In genomic region chr4:8841678-8842268, GRCh38 we compare ENCODE assay signal across 31 cellular contexts. TPM values are rescaled to one million over a fixed set of nuclear protein-coding genes. Genes with fewer than 3 reads are reported as not detected.
"Had no signal": no experiment of that assay in that cellular context is flagged by ENCODE, and none has a peak within 500 bp of the region (broad histone marks: within the 10 kb centered on the region; RNA-seq: fewer than 3 reads in every experiment).

No MANE protein-coding gene starts in this region.

- H3K4me3 ChIP-seq: ascending aorta, cardiac muscle cell, Peyer's patch, SJSA1 had no signal

- ATAC-seq: activated CD4-positive, CD25-positive, alpha-beta regulatory T cell treated with anti-CD3 and anti-CD28 coated beads, Interleukin-2, amount 50 U/mL, for 24 hours; activated CD8-positive, alpha-beta memory T cell treated with anti-CD3 and anti-CD28 coated beads, Interleukin-2, amount 10 ng/mL, durations not matched to agents 7 days and 5 days; activated CD8-positive, alpha-beta T cell treated with anti-CD3 and anti-CD28 coated beads, Interleukin-2, amount 10 ng/mL, durations not matched to agents 7 days and 5 days; activated naive CD4-positive, alpha-beta T cell treated with anti-CD3 and anti-CD28 coated beads, Interleukin-2, amount 50 U/mL, for 72 hours; activated naive CD8-positive, alpha-beta T cell treated with anti-CD3 and anti-CD28 coated beads, Interleukin-2, amount 50 U/mL, for 24 hours; activated T-cell treated with anti-CD3 and anti-CD28 coated beads, Interleukin-2, amount 50 U/mL, for 4 hours; SK-N-SH treated with all-trans-retinoic acid at 6 μM for 48 hours had no signal

- H3K9me3 ChIP-seq: ascending aorta, Peyer's patch, SJSA1 had no signal

- H3K36me3 Mint-ChIP-seq: activated CD8-positive, alpha-beta memory T cell treated with anti-CD3 and anti-CD28 coated beads, Interleukin-2, amount 10 ng/mL, durations not matched to agents 7 days and 5 days; activated naive CD4-positive, alpha-beta T cell treated with anti-CD3 and anti-CD28 coated beads, Interleukin-2, amount 50 U/mL, for 72 hours; brain had no signal

- H3K27me3 Mint-ChIP-seq: activated CD8-positive, alpha-beta memory T cell treated with anti-CD3 and anti-CD28 coated beads, Interleukin-2, amount 10 ng/mL, durations not matched to agents 7 days and 5 days had no signal

- H3K4me1 ChIP-seq: ascending aorta, Peyer's patch had no signal

- DNase-seq: activated CD4-positive, alpha-beta T cell treated with anti-CD3 and anti-CD28 coated beads for 4 hours; activated CD8-positive, alpha-beta memory T cell treated with anti-CD3 and anti-CD28 coated beads, Interleukin-2, amount 10 ng/mL, durations not matched to agents 7 days and 5 days; activated CD8-positive, alpha-beta T cell treated with anti-CD3 and anti-CD28 coated beads, Interleukin-2, amount 10 ng/mL, durations not matched to agents 7 days and 5 days; activated naive CD4-positive, alpha-beta T cell treated with Interleukin-2 at 50 U/mL for 16 hours; activated naive CD8-positive, alpha-beta T cell treated with anti-CD3 and anti-CD28 coated beads, Interleukin-2, amount 50 U/mL, for 24 hours; activated T-cell treated with anti-CD3 and anti-CD28 coated beads, Interleukin-2, amount 50 U/mL, for 4 hours; amniotic stem cell; Kasumi-1; KBM-7; NCI-H1105 treated with DMSO at 0.1 percent for 48 hours; NCI-H1436 treated with DMSO at 0.1 percent for 48 hours; NCI-H187; NCI-H2081 treated with DMSO at 0.1 percent for 48 hours; NCI-H2171; NCI-H2227 treated with DMSO at 0.1 percent for 48 hours; NCI-H526; NCI-H774; SHP77; SW 1271 had no signal

- H3K36me3 ChIP-seq: ascending aorta, cardiac muscle cell, Peyer's patch, SJSA1 had no signal

- H3K27ac ChIP-seq: ascending aorta, cardiac muscle cell, Peyer's patch, RWPE1, SJSA1 had no signal

- H3K27me3 ChIP-seq: ascending aorta, Peyer's patch, SJSA1 had no signal

- H3K4me1 Mint-ChIP-seq: activated CD8-positive, alpha-beta memory T cell treated with anti-CD3 and anti-CD28 coated beads, Interleukin-2, amount 10 ng/mL, durations not matched to agents 7 days and 5 days; activated naive CD8-positive, alpha-beta T cell treated with anti-CD3 and anti-CD28 coated beads, Interleukin-2, amount 50 U/mL, for 24 hours had no signal

- H3K9me3 Mint-ChIP-seq: activated T-cell treated with anti-CD3 and anti-CD28 coated beads, Interleukin-2, amount 50 U/mL, for 4 hours; T-helper 2 cell treated with Interferon-gamma antibody and Interleukin-4, amounts not matched to agents 5 μg/mL and 100 μg/mL, for 36 hours had no signal

- H3K4me3 Mint-ChIP-seq: activated CD8-positive, alpha-beta memory T cell treated with anti-CD3 and anti-CD28 coated beads, Interleukin-2, amount 10 ng/mL, durations not matched to agents 7 days and 5 days; activated CD8-positive, alpha-beta T cell treated with anti-CD3 and anti-CD28 coated beads, Interleukin-2, amount 10 ng/mL, durations not matched to agents 7 days and 5 days; activated naive CD8-positive, alpha-beta T cell treated with anti-CD3 and anti-CD28 coated beads, Interleukin-2, amount 50 U/mL, for 24 hours; activated T-cell treated with anti-CD3 and anti-CD28 coated beads, Interleukin-2, amount 50 U/mL, for 4 hours; brain; T-helper 2 cell treated with Interferon-gamma antibody and Interleukin-4, amounts not matched to agents 5 μg/mL and 100 μg/mL, for 36 hours had no signal

- H3K27ac Mint-ChIP-seq: activated CD8-positive, alpha-beta memory T cell treated with anti-CD3 and anti-CD28 coated beads, Interleukin-2, amount 10 ng/mL, durations not matched to agents 7 days and 5 days; activated CD8-positive, alpha-beta T cell treated with anti-CD3 and anti-CD28 coated beads, Interleukin-2, amount 10 ng/mL, durations not matched to agents 7 days and 5 days; activated naive CD4-positive, alpha-beta T cell treated with anti-CD3 and anti-CD28 coated beads, Interleukin-2, amount 50 U/mL, for 72 hours; activated naive CD8-positive, alpha-beta T cell treated with anti-CD3 and anti-CD28 coated beads, Interleukin-2, amount 50 U/mL, for 24 hours; brain; T-helper 2 cell treated with Interferon-gamma antibody and Interleukin-4, amounts not matched to agents 5 μg/mL and 100 μg/mL, for 36 hours had no signal

RNA-seq across cellular contexts. Expression of gene HMX1, which starts 29.9 kb away (rescaled TPM):
- total RNA-seq: activated CD8-positive, alpha-beta memory T cell treated with anti-CD3 and anti-CD28 coated beads, Interleukin-2, amount 10 ng/mL, durations not matched to agents 7 days and 5 days; activated CD8-positive, alpha-beta T cell treated with anti-CD3 and anti-CD28 coated beads, Interleukin-2, amount 10 ng/mL, durations not matched to agents 7 days and 5 days; activated naive CD4-positive, alpha-beta T cell treated with anti-CD3 and anti-CD28 coated beads, Interleukin-2, amount 50 U/mL, for 72 hours; activated T-cell treated with anti-CD3 and anti-CD28 coated beads, Interleukin-2, amount 50 U/mL, for 4 hours; ascending aorta; cardiac muscle cell; OCI-LY7; Peyer's patch; T-helper 1 cell treated with Interleukin-12 subunit alpha and Interleukin-12 subunit beta and Interleukin-4 antibody, amounts not matched to agents 30 ng/mL and 1 ng/mL, for 36 hours had no signal
